In genomic region chr12:115973066-115973465, GRCh38 we compare ENCODE assay signal across 34 cellular contexts.
DNase-seq lines count a peak whose midpoint lies in the region; ATAC-seq, FAIRE-seq and TF ChIP-seq lines count a peak whose summit lies in the region.
"Had no signal": no experiment of that assay in that cellular context is flagged by ENCODE, and none has a peak within 500 bp of the region (broad histone marks: within the 10 kb centered on the region; RNA-seq: fewer than 3 reads in every experiment).

No MANE protein-coding gene starts in this region.

- no peaks in the 10 kb centered on the region for H3K9me2 ChIP-seq in PC-3 (replicated peaks; ENCODE audit: low read length)

- peaks cover 26% of the 10 kb centered on the region for H3K36me3 Mint-ChIP-seq in activated CD4-positive, alpha-beta T cell treated with anti-CD3 and anti-CD28 coated beads for 36 hours (ENCODE audit: low read depth)
- H3K36me3 Mint-ChIP-seq in astrocyte (ENCODE audit: low read depth, unreplicated experiment) (peaks cover 19% of the 10 kb centered on the region), progenitor cell of endocrine pancreas (ENCODE audit: insufficient read depth) (peaks cover 30% of the 10 kb centered on the region)

- H3K27ac ChIP-seq in astrocyte (ENCODE audit: low read depth, low read length) (no peak overlapping the region), PC-3 (ENCODE audit: low read length) (no peak overlapping the region), stomach (no peak overlapping the region)
- H3K27ac ChIP-seq: body of pancreas, epithelial cell of prostate, suprapubic skin, upper lobe of left lung had no signal

- no peak for DNase-seq in activated CD4-positive, alpha-beta T cell treated with anti-CD3 and anti-CD28 coated beads for 36 hours
- no peak for DNase-seq in activated CD4-positive, alpha-beta T cell treated with anti-CD3 and anti-CD28 coated beads, Interleukin-2, amount 50 U/mL, for 1 hour
- DNase-seq in astrocyte (ENCODE audit: low read depth) (peak; percentile 20), fibroblast of the aortic adventitia (ENCODE audit: low read depth) (peak; percentile 57), progenitor cell of endocrine pancreas (ENCODE audit: low spot score, unreplicated experiment) (no peak), PC-3 (no peak), stomach (no peak), urothelium cell line (ENCODE audit: low spot score) (no peak)
- DNase-seq: 8988T; activated CD4-positive, alpha-beta T cell treated with anti-CD3 and anti-CD28 coated beads for 48 hours; activated gamma-delta T cell; activated T-cell treated with anti-CD3 and anti-CD28 coated beads, Interleukin-2, amount 50 U/mL, for 24 hours; body of pancreas; DND-41; effector CD4-positive, alpha-beta T cell; GF-D8; islet precursor cell; left ventricle myocardium superior; naive thymus-derived CD8-positive, alpha-beta T cell; NCI-H1048; NCI-H1694; NCI-H2171 treated with DMSO at 0.1 percent for 48 hours; NCI-H510A treated with DMSO at 0.1 percent for 48 hours; occipital lobe; stimulated activated CD4-positive, alpha-beta T cell treated with anti-CD3 and anti-CD28 coated beads, Interleukin-15, amount 100 ng/mL, for 24 hours; upper lobe of left lung; WERI-Rb-1 had no signal

- no peaks in the 10 kb centered on the region for H3K27me3 ChIP-seq in astrocyte (ENCODE audit: insufficient read depth, low read length)
- no peaks in the 10 kb centered on the region for H3K27me3 ChIP-seq in PC-3 (ENCODE audit: low read length)
- H3K27me3 ChIP-seq in stomach, result no peaks in the 10 kb centered on the region
- H3K27me3 ChIP-seq: body of pancreas, suprapubic skin, upper lobe of left lung had no signal

- WGBS in stomach, 5 donors, result 75 to 87% (median 83%) methylated on average over 1 of the region's 1 CpG

- no peak for TF ChIP-seq POLR2A in stomach (IDR thresholded peaks at IDR 0.05)

- no peak overlapping the region for H3K4me3 Mint-ChIP-seq in activated CD4-positive, alpha-beta T cell treated with anti-CD3 and anti-CD28 coated beads for 36 hours
- H3K4me3 Mint-ChIP-seq in astrocyte (ENCODE audit: unreplicated experiment) (no peak overlapping the region), progenitor cell of endocrine pancreas (ENCODE audit: low read depth) (no peak overlapping the region)
- H3K4me3 Mint-ChIP-seq: activated T-cell treated with anti-CD3 and anti-CD28 coated beads, Interleukin-2, amount 50 U/mL, for 24 hours; CD14-positive monocyte; IgD-negative memory B cell; naive thymus-derived CD8-positive, alpha-beta T cell; stimulated activated memory B cell treated with anti-CD40 and anti-IgM and Interleukin-4, amounts not matched to agents 10 μg/mL and 1 μg/mL and 100 μg/mL, for 72 hours had no signal

- intact Hi-C loops in activated CD4-positive, alpha-beta T cell treated with anti-CD3 and anti-CD28 coated beads for 36 hours (cut with DNase I, micrococcal nuclease), result no loop called here
- intact Hi-C loops in PC-3 (cut with micrococcal nuclease), result no loop called here
- intact Hi-C loops in stomach (cut with DNase I; ENCODE audit: low total_unique reads), result no loop called here

- H4K20me1 ChIP-seq in astrocyte (ENCODE audit: insufficient read depth, low read length), result peaks cover 6% of the 10 kb centered on the region
- no peaks in the 10 kb centered on the region for H4K20me1 ChIP-seq in PC-3 (ENCODE audit: low read length)

- H3K4me2 ChIP-seq in astrocyte (ENCODE audit: low read length), result no peak overlapping the region
- H3K4me2 ChIP-seq in PC-3 (ENCODE audit: low read length), result no peak overlapping the region

- H3K9me3 Mint-ChIP-seq in activated CD4-positive, alpha-beta T cell treated with anti-CD3 and anti-CD28 coated beads for 36 hours (ENCODE audit: low read depth), result no peaks in the 10 kb centered on the region
- H3K9me3 Mint-ChIP-seq in astrocyte (ENCODE audit: unreplicated experiment), result no peaks in the 10 kb centered on the region
- no peaks in the 10 kb centered on the region for H3K9me3 Mint-ChIP-seq in progenitor cell of endocrine pancreas (ENCODE audit: low read depth)
- H3K9me3 Mint-ChIP-seq: activated T-cell treated with anti-CD3 and anti-CD28 coated beads, Interleukin-2, amount 50 U/mL, for 24 hours; CD14-positive monocyte; IgD-negative memory B cell; naive thymus-derived CD8-positive, alpha-beta T cell; stimulated activated memory B cell treated with anti-CD40 and anti-IgM and Interleukin-4, amounts not matched to agents 10 μg/mL and 1 μg/mL and 100 μg/mL, for 72 hours had no signal

- H3K27me3 Mint-ChIP-seq in activated CD4-positive, alpha-beta T cell treated with anti-CD3 and anti-CD28 coated beads for 36 hours, result no peaks in the 10 kb centered on the region
- H3K27me3 Mint-ChIP-seq in astrocyte (ENCODE audit: low read depth, unreplicated experiment) (no peaks in the 10 kb centered on the region), progenitor cell of endocrine pancreas (no peaks in the 10 kb centered on the region)
- H3K27me3 Mint-ChIP-seq: activated T-cell treated with anti-CD3 and anti-CD28 coated beads, Interleukin-2, amount 50 U/mL, for 24 hours; IgD-negative memory B cell; naive thymus-derived CD8-positive, alpha-beta T cell; stimulated activated memory B cell treated with anti-CD40 and anti-IgM and Interleukin-4, amounts not matched to agents 10 μg/mL and 1 μg/mL and 100 μg/mL, for 72 hours had no signal

- no peak for TF ChIP-seq EP300 in stomach (IDR thresholded peaks at IDR 0.05)

- H3K79me2 ChIP-seq in astrocyte (ENCODE audit: insufficient read depth, low read length), result no peaks in the 10 kb centered on the region
- no peaks in the 10 kb centered on the region for H3K79me2 ChIP-seq in PC-3 (ENCODE audit: low read length)

- H3K4me1 Mint-ChIP-seq in activated CD4-positive, alpha-beta T cell treated with anti-CD3 and anti-CD28 coated beads for 36 hours, result no peaks in the 10 kb centered on the region
- H3K4me1 Mint-ChIP-seq in astrocyte (ENCODE audit: low read depth, unreplicated experiment) (peaks cover 12% of the 10 kb centered on the region), progenitor cell of endocrine pancreas (ENCODE audit: low read depth) (peaks cover 20% of the 10 kb centered on the region)
- H3K4me1 Mint-ChIP-seq: CD14-positive monocyte; IgD-negative memory B cell; stimulated activated memory B cell treated with anti-CD40 and anti-IgM and Interleukin-4, amounts not matched to agents 10 μg/mL and 1 μg/mL and 100 μg/mL, for 72 hours had no signal

- BruUV-seq in PC-3 (replicated peaks; lab: Mats Ljungman, UMichigan), result no TSS peak

- H3K4me1 ChIP-seq in astrocyte (ENCODE audit: insufficient read depth, low read length) (no peaks in the 10 kb centered on the region), PC-3 (ENCODE audit: insufficient read depth, low read length) (no peaks in the 10 kb centered on the region), stomach (peaks cover 0 to 13% (median 3%) of the 10 kb centered on the region in 4 donors)
- H3K4me1 ChIP-seq: body of pancreas, suprapubic skin had no signal

- H3K27ac Mint-ChIP-seq in activated CD4-positive, alpha-beta T cell treated with anti-CD3 and anti-CD28 coated beads for 36 hours, result peak overlapping the region; percentile 4
- H3K27ac Mint-ChIP-seq in astrocyte (ENCODE audit: unreplicated experiment) (peak overlapping the region; percentile 54), progenitor cell of endocrine pancreas (peak overlapping the region; percentile 43)
- H3K27ac Mint-ChIP-seq: activated T-cell treated with anti-CD3 and anti-CD28 coated beads, Interleukin-2, amount 50 U/mL, for 24 hours; IgD-negative memory B cell had no signal

- no peak for ATAC-seq in activated CD4-positive, alpha-beta T cell treated with anti-CD3 and anti-CD28 coated beads for 36 hours
- ATAC-seq in PC-3, result no peak
- ATAC-seq: body of pancreas; left ventricle myocardium superior; naive thymus-derived CD8-positive, alpha-beta T cell; stimulated activated memory B cell treated with anti-CD40 and anti-IgM and Interleukin-4, amounts not matched to agents 10 μg/mL and 1 μg/mL and 100 μg/mL, for 72 hours had no signal

- H3K9ac ChIP-seq in astrocyte (ENCODE audit: low read length), result no peak overlapping the region
- H3K9ac ChIP-seq in PC-3 (ENCODE audit: low read length), result no peak overlapping the region

- POLR2A ChIA-PET in activated CD4-positive, alpha-beta T cell treated with anti-CD3 and anti-CD28 coated beads for 36 hours (lab: Charles Lee), result no interaction called here
- POLR2A ChIA-PET in PC-3 (lab: Charles Lee; ENCODE audit: unreplicated experiment), result interaction anchor here (0.6 kb wide), 1 partner anchor 223 kb away, joined by 4 read pairs; no protein-coding TSS in a partner anchor

- CTCF ChIA-PET in activated CD4-positive, alpha-beta T cell treated with anti-CD3 and anti-CD28 coated beads for 36 hours (lab: Charles Lee), result interaction anchor here (0.7 kb wide), 1 partner anchor 25 kb away, joined by 3 read pairs; no protein-coding TSS in a partner anchor
- CTCF ChIA-PET in PC-3 (lab: Charles Lee), result interaction anchor here (0.5 kb wide), 1 partner anchor 1314 kb away, joined by 3 read pairs; no protein-coding TSS in a partner anchor

- no peak overlapping the region for H2AFZ ChIP-seq in astrocyte (ENCODE audit: low read depth, low read length)
- no peak overlapping the region for H2AFZ ChIP-seq in PC-3 (ENCODE audit: low read length)

- no peaks in the 10 kb centered on the region for H3K9me3 ChIP-seq in astrocyte (ENCODE audit: insufficient read depth, low read depth, low read length)
- no peaks in the 10 kb centered on the region for H3K9me3 ChIP-seq in PC-3 (ENCODE audit: low read length)
- H3K9me3 ChIP-seq in stomach, result no peaks in the 10 kb centered on the region
- H3K9me3 ChIP-seq: body of pancreas, suprapubic skin, upper lobe of left lung had no signal

- H3F3A ChIP-seq in PC-3 (ENCODE audit: low read length, unreplicated experiment), result no peaks in the 10 kb centered on the region

- FAIRE-seq in astrocyte (lab: Jason Lieb, UNC) (no peak), urothelium cell line (lab: Jason Lieb, UNC) (no peak)
- FAIRE-seq: colon, D721Med had no signal

- H3K4me3 ChIP-seq in astrocyte (ENCODE audit: insufficient read depth, low read depth, low read length), result no peak overlapping the region
- H3K4me3 ChIP-seq in fibroblast of the aortic adventitia (ENCODE audit: low read depth, low read length), result no peak overlapping the region
- H3K4me3 ChIP-seq in PC-3 (ENCODE audit: low read length), result no peak overlapping the region
- H3K4me3 ChIP-seq in stomach, result no peak overlapping the region
- H3K4me3 ChIP-seq: body of pancreas, suprapubic skin, upper lobe of left lung had no signal

- no peak for TF ChIP-seq CTCF in astrocyte (IDR thresholded peaks at IDR 0.05; ENCODE audit: insufficient read depth, low read depth, low read length)
- no peak for TF ChIP-seq CTCF in fibroblast of the aortic adventitia (IDR thresholded peaks at IDR 0.05; ENCODE audit: insufficient read depth, low read length)
- TF ChIP-seq CTCF in progenitor cell of endocrine pancreas (IDR thresholded peaks at IDR 0.05; ENCODE audit: unreplicated experiment), result no peak
- TF ChIP-seq CTCF in PC-3 (conservative IDR thresholded peaks at IDR 0.05; ENCODE audit: low read depth, low read length), result no peak
- TF ChIP-seq CTCF in stomach (IDR thresholded peaks at IDR 0.05), result no peak

- H3K36me3 ChIP-seq in astrocyte (ENCODE audit: insufficient read depth, low read length) (peaks cover 52% of the 10 kb centered on the region), PC-3 (ENCODE audit: low read depth, low read length) (peaks cover 52% of the 10 kb centered on the region), stomach (peaks cover 44 to 92% (median 90%) of the 10 kb centered on the region in 4 donors)

Comparison
In these comparisons a context has a peak if more than half of its experiments do, and no peak if none do; other contexts are left out.
1. DNase-seq: peak in astrocyte (single experiment) and fibroblast of the aortic adventitia (single experiment); none in activated CD4-positive, alpha-beta T cell treated with anti-CD3 and anti-CD28 coated beads for 36 hours (single experiment), activated CD4-positive, alpha-beta T cell treated with anti-CD3 and anti-CD28 coated beads, Interleukin-2, amount 50 U/mL, for 1 hour (single experiment), progenitor cell of endocrine pancreas (single experiment), PC-3 (single experiment), stomach (single experiment) and urothelium cell line (single experiment).
2. H3K27ac Mint-ChIP-seq: peak in every context shown above with its lines; median percentile 54 in astrocyte; 43 in progenitor cell of endocrine pancreas; 4 in activated CD4-positive, alpha-beta T cell treated with anti-CD3 and anti-CD28 coated beads for 36 hours.